8 cellular contexts compared by ENCODE assay signal in the genomic region with DNA sequence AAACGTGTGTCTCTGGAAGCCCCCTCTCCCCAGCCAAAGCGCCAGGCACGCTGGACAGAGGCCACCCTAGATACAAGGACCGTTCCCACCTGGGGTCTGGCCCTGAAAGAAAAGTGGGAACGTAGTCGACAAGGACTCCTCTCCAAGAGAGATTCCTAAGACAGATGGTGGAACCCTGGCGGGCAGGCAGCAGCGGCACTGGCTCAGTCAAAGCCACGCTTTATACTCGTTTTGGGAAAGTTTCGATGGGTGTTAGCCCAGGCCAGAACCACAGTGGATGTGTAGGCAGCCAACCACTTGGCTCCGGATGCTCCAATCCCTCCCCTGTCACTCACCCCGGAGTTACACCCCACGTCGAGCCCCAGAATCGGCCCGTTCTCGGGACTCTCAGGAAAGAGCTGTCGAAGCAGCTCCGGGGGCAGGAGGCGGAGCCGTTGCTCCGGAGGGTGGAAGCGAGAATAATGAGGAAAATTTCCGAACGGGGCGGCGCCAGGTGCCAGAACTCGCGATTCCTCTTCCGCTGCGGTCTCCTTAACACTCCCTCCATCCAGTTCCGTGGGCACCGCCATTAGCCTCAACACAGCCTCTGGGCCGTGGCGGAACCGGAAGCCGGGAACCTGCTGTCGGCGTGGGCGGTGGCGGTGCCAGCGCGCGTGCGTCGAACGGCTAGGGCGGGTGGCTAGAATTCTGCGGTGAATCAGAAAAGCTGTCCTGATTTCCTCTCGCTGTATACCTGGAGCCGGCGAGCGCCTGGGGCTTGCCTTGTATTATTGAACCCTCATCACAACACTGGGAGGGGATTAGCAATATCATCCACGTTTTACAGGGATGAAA. TPM values are rescaled to one million over a fixed set of nuclear protein-coding genes. Genes with fewer than 3 reads are reported as not detected.
DNase-seq lines count a peak whose midpoint lies in the region; ATAC-seq and TF ChIP-seq lines count a peak whose summit lies in the region.

A gene with protein sequence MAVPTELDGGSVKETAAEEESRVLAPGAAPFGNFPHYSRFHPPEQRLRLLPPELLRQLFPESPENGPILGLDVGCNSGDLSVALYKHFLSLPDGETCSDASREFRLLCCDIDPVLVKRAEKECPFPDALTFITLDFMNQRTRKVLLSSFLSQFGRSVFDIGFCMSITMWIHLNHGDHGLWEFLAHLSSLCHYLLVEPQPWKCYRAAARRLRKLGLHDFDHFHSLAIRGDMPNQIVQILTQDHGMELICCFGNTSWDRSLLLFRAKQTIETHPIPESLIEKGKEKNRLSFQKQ (minus strand): TSS at position 588 of the 834 bp plus-strand sequence. CDS start 19 bp downstream, at position 569.

- H3K9me3 ChIP-seq in right cardiac atrium (ENCODE audit: control insufficient read depth, low read length) (no peaks in the 10 kb centered on the region), aorta (ENCODE audit: control insufficient read depth, low read length) (no peaks in the 10 kb centered on the region)

- H3K27ac ChIP-seq in angular gyrus (ENCODE audit: low read depth, low read length): peak within 1 kb of the TSS; percentile 38
- H3K27ac ChIP-seq in right cardiac atrium (ENCODE audit: low read length): peak within 1 kb of the TSS; percentile 79
- peak within 1 kb of the TSS; percentile 83 for H3K27ac ChIP-seq in rectal smooth muscle tissue (ENCODE audit: low read depth, low read length)
- H3K27ac ChIP-seq in aorta (ENCODE audit: low read depth in 1 of 2, low read length in 2 of 2): peak within 1 kb of the TSS; percentile 60 to 96

- H3K4me3 ChIP-seq in right cardiac atrium (ENCODE audit: low read length) (peak within 1 kb of the TSS; percentile 69), rectal smooth muscle tissue (ENCODE audit: low read length) (peak within 1 kb of the TSS; percentile 97), aorta (ENCODE audit: low read length in 2 of 2) (peak within 1 kb of the TSS; percentile 64 to 82)

- no peaks in the 10 kb centered on the region for H3K27me3 Mint-ChIP-seq in T-helper 1 cell treated with Interleukin-12 subunit alpha and Interleukin-12 subunit beta and Interleukin-4 antibody, amounts not matched to agents 30 μg/mL and 1 μg/mL, for 36 hours (ENCODE audit: low read depth)

- peak; percentile 85 for TF ChIP-seq POLR2A in GM15510 (IDR thresholded peaks at IDR 0.05; ENCODE audit: borderline replicate concordance, extremely low read depth, insufficient read length)

- ATAC-seq in HG02885 (IDR thresholded peaks at IDR 0.05; ENCODE audit: poor library complexity, unreplicated experiment) (peak; percentile 92), right cardiac atrium (peak; percentile 97 to 98), aorta (ENCODE audit: low FRiP score) (peak; percentile 98)

- intact Hi-C loops in right cardiac atrium (cut with DNase I) (loop anchor here in 2 of 4 donors (5.0 to 10.0 kb wide), 2 partner anchors 65 to 188 kb away; no protein-coding TSS in a partner anchor), aorta (cut with DNase I) (no loop called here)

- H3K36me3 ChIP-seq in rectal smooth muscle tissue (ENCODE audit: control insufficient read depth, insufficient read depth, low read length): no peaks in the 10 kb centered on the region
- H3K36me3 ChIP-seq in aorta (ENCODE audit: control insufficient read depth in 1 of 2, insufficient read depth in 2 of 2, low read length in 1 of 2): no peaks in the 10 kb centered on the region

- WGBS in right cardiac atrium: under 1% methylated on average over 55 of the region's 55 CpGs
- WGBS in aorta, 2 donors: 0% methylated on average over 55 of the region's 55 CpGs

- DNase-seq in NCI-H1694 (lab: John Stamatoyannopoulos, UW) (peak; percentile 79), right cardiac atrium (peak; percentile 94 to 97 (median 97)), aorta (peak; percentile 96 to 98)

- H3K4me1 Mint-ChIP-seq in T-helper 1 cell treated with Interleukin-12 subunit alpha and Interleukin-12 subunit beta and Interleukin-4 antibody, amounts not matched to agents 30 μg/mL and 1 μg/mL, for 36 hours (ENCODE audit: low read depth): peaks cover 32% of the 10 kb centered on the region

- H3K9me3 Mint-ChIP-seq in T-helper 1 cell treated with Interleukin-12 subunit alpha and Interleukin-12 subunit beta and Interleukin-4 antibody, amounts not matched to agents 30 μg/mL and 1 μg/mL, for 36 hours: no peaks in the 10 kb centered on the region

- H3K27ac Mint-ChIP-seq in T-helper 1 cell treated with Interleukin-12 subunit alpha and Interleukin-12 subunit beta and Interleukin-4 antibody, amounts not matched to agents 30 μg/mL and 1 μg/mL, for 36 hours: peak within 1 kb of the TSS; percentile 81

- H3K36me3 Mint-ChIP-seq in T-helper 1 cell treated with Interleukin-12 subunit alpha and Interleukin-12 subunit beta and Interleukin-4 antibody, amounts not matched to agents 30 μg/mL and 1 μg/mL, for 36 hours (ENCODE audit: low read depth): peaks cover 7% of the 10 kb centered on the region

- peak within 1 kb of the TSS; percentile 93 for H3K4me3 Mint-ChIP-seq in T-helper 1 cell treated with Interleukin-12 subunit alpha and Interleukin-12 subunit beta and Interleukin-4 antibody, amounts not matched to agents 30 μg/mL and 1 μg/mL, for 36 hours

- H3K9ac ChIP-seq in rectal smooth muscle tissue (ENCODE audit: low read length): peak within 1 kb of the TSS; percentile 76

- peaks cover 2% of the 10 kb centered on the region for H3K4me1 ChIP-seq in right cardiac atrium (ENCODE audit: control insufficient read depth, insufficient read depth, low read length)
- H3K4me1 ChIP-seq in rectal smooth muscle tissue (ENCODE audit: control insufficient read depth, insufficient read depth, low read length): peaks cover 5% of the 10 kb centered on the region
- no peaks in the 10 kb centered on the region for H3K4me1 ChIP-seq in aorta (ENCODE audit: control insufficient read depth in 1 of 2, insufficient read depth in 2 of 2, low read length in 2 of 2)

- H3K27me3 ChIP-seq in right cardiac atrium (ENCODE audit: control insufficient read depth, insufficient read depth) (no peaks in the 10 kb centered on the region), rectal smooth muscle tissue (ENCODE audit: control insufficient read depth, insufficient read depth, low read length) (no peaks in the 10 kb centered on the region), aorta (ENCODE audit: control insufficient read depth in 1 of 2, insufficient read depth in 2 of 2, low read length in 1 of 2) (no peaks in the 10 kb centered on the region)

RNA-seq across cellular contexts. Expression of the gene that starts here (rescaled TPM):
- total RNA-seq in right cardiac atrium: 1 to 10 TPM; 2.9 to 3.6 (median 3.2) TPM
- 2.2 TPM for polyA plus RNA-seq in right cardiac atrium
- 1 to 10 TPM; 3.5 to 5.0 TPM for total RNA-seq in aorta
- polyA plus RNA-seq in aorta: 1 to 10 TPM; 1.5 to 1.6 TPM

Comparison
In these comparisons a context has a peak if more than half of its experiments do, and no peak if none do; other contexts are left out.
1. Peak in every context shown above with its lines: DNase-seq, ATAC-seq, H3K4me3 ChIP-seq and H3K27ac ChIP-seq.